Comparison of ENCODE assay signal across 27 cellular contexts in the genomic region with DNA sequence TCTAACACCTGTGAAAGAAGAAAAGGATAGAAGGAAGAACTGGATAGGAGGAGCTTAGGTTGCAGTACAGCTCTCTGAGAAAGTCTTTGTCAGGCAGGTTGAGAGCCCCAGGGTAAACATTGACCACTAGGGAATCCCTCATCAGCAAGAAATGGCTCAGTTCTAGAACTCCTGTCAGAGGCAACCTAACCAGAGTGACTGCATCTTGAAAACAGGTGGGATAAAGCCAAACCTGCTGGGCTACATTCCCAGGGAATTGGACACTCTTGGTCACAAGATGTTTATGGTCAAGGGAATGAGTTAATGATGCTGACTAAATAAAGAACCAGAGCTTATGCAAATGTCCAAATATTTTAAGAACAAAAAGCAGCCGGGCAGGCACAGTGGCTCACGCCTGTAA.
A peak's percentile ranks its signal among the peaks of the same experiment; 100 is the strongest.
DNase-seq lines count a peak whose midpoint lies in the region; FAIRE-seq and TF ChIP-seq lines count a peak whose summit lies in the region.
"Had no signal": no experiment of that assay in that cellular context is flagged by ENCODE, and none has a peak within 500 bp of the region (broad histone marks: within the 10 kb centered on the region; RNA-seq: fewer than 3 reads in every experiment).

No MANE protein-coding gene starts in this region.

- TF ChIP-seq CTCF in Caco-2 (IDR thresholded peaks at IDR 0.05; ENCODE audit: insufficient read depth in 1 of 2, low read depth in 1 of 2, low read length in 1 of 2, severe bottlenecking in 1 of 2, unreplicated experiment in 1 of 2) (no peak), H1 (IDR thresholded peaks at IDR 0.05; ENCODE audit: control extremely low read depth in 1 of 3, insufficient read depth in 1 of 3, low read depth in 1 of 3, low read length in 3 of 3) (no peak), suprapubic skin (IDR thresholded peaks at IDR 0.05) (no peak)

- TF ChIP-seq POLR2A in H1 (IDR thresholded peaks at IDR 0.05; ENCODE audit: control extremely low read depth in 1 of 2, low read depth in 2 of 2, low read length in 2 of 2): no peak
- no peak for TF ChIP-seq POLR2A in suprapubic skin (IDR thresholded peaks at IDR 0.05)

- H3K27ac ChIP-seq in HUES6 (ENCODE audit: low read depth, low read length) (peak overlapping the region; percentile 95; the same call in 1 of the 2 replicates), H1 (ENCODE audit: low read depth, low read length) (no peak overlapping the region; the same call in 1 of the 2 replicates), mesenchymal stem cell (ENCODE audit: low read length, poor library complexity, severe bottlenecking) (no peak overlapping the region), suprapubic skin (no peak overlapping the region), SJCRH30 (no peak overlapping the region)
- H3K27ac ChIP-seq: SJSA1 had no signal

- POLR2A ChIA-PET in Caco-2 (lab: Charles Lee): no interaction called here
- POLR2A ChIA-PET in H1 (lab: Charles Lee; ENCODE audit: partially characterized antibody): interaction anchor here (1.3 to 1.6 kb wide), 2 partner anchors 9 to 182 kb away, joined by 3 read pairs; no protein-coding TSS in a partner anchor

- no peak overlapping the region for H3K27ac Mint-ChIP-seq in Caco-2 (ENCODE audit: unreplicated experiment)
- H3K27ac Mint-ChIP-seq: CD8-positive, alpha-beta T cell; HFFc6 had no signal

- H3K9me3 Mint-ChIP-seq in Caco-2 (ENCODE audit: unreplicated experiment): peaks cover 37% of the 10 kb centered on the region

- H3K27me3 Mint-ChIP-seq in Caco-2 (ENCODE audit: insufficient read depth, unreplicated experiment): no peaks in the 10 kb centered on the region

- H3K18ac ChIP-seq in H1 (ENCODE audit: extremely low read depth, low read length): no peak overlapping the region
- no peak overlapping the region for H3K18ac ChIP-seq in mesenchymal stem cell (ENCODE audit: low read depth in 1 of 2, low read length in 2 of 2)

- H2BK15ac ChIP-seq in H1 (ENCODE audit: low read length): no peak overlapping the region
- no peak overlapping the region for H2BK15ac ChIP-seq in mesenchymal stem cell (ENCODE audit: low read depth, poor library complexity, severe bottlenecking)

- peak; percentile 18 to 32 for DNase-seq in Caco-2
- DNase-seq in H1 (ENCODE audit: low read depth in 1 of 2, low spot score in 2 of 2): no peak
- no peak for DNase-seq in mesenchymal stem cell
- no peak for DNase-seq in suprapubic skin (ENCODE audit: low spot score in 2 of 2)
- DNase-seq in SJCRH30: no peak
- no peak for DNase-seq in NCI-H1417 treated with DMSO at 0.1 percent for 48 hours (lab: John Stamatoyannopoulos, UW)
- DNase-seq in NCI-H526 (lab: John Stamatoyannopoulos, UW): no peak
- DNase-seq: AML-193; C1 segment of cervical spinal cord; Calu3; CD8-positive, alpha-beta T cell; DMS153; GF-D8; H7; HFFc6; KBM-7; MM.1S; NCI-H1048; NCI-H146; NCI-H2029; NCI-H524; NCI-H82 had no signal

- H3K9me3 ChIP-seq in Caco-2: peaks cover 8% of the 10 kb centered on the region; the same call in 1 of the 2 replicates
- H3K9me3 ChIP-seq in HUES6 (ENCODE audit: control insufficient read depth, insufficient read depth, low read depth, low read length): peaks cover 54% of the 10 kb centered on the region
- H3K9me3 ChIP-seq in H1 (ENCODE audit: insufficient read depth in 2 of 2, low read depth in 1 of 2, low read length in 1 of 2): peaks cover 23 to 34% of the 10 kb centered on the region in 2 experiments
- peaks cover 29% of the 10 kb centered on the region for H3K9me3 ChIP-seq in mesenchymal stem cell (ENCODE audit: control insufficient read depth, low read length)
- no peaks in the 10 kb centered on the region for H3K9me3 ChIP-seq in suprapubic skin
- H3K9me3 ChIP-seq in SJCRH30 (replicated peaks): no peaks in the 10 kb centered on the region

- no peaks in the 10 kb centered on the region for H4K20me1 ChIP-seq in H1 (replicated peaks in 1 of 2; ENCODE audit: control insufficient read depth in 1 of 2, insufficient read depth in 2 of 2, low read length in 2 of 2)

- no peak for TF ChIP-seq RAD21 in H1 (IDR thresholded peaks at IDR 0.05 in 1 of 2, conservative IDR thresholded peaks at IDR 0.05 in 1 of 2; ENCODE audit: low read depth in 2 of 2, low read length in 2 of 2)

- H3K36me3 Mint-ChIP-seq in Caco-2 (ENCODE audit: insufficient read depth, unreplicated experiment): peaks cover 6% of the 10 kb centered on the region
- H3K36me3 Mint-ChIP-seq: CD8-positive, alpha-beta T cell had no signal

- intact Hi-C loops in Caco-2 (cut with micrococcal nuclease; ENCODE audit: unreplicated experiment): no loop called here

- H3K4me2 ChIP-seq in H1 (ENCODE audit: insufficient read depth in 1 of 2, low read depth in 2 of 2, low read length in 2 of 2) (no peak overlapping the region), mesenchymal stem cell (ENCODE audit: low read length, poor library complexity, severe bottlenecking) (no peak overlapping the region)

- H3K27me3 ChIP-seq in Caco-2 (replicated peaks; ENCODE audit: control insufficient read depth, insufficient read depth, low read length): no peaks in the 10 kb centered on the region
- no peaks in the 10 kb centered on the region for H3K27me3 ChIP-seq in HUES6 (ENCODE audit: control insufficient read depth, insufficient read depth, low read length)
- no peaks in the 10 kb centered on the region for H3K27me3 ChIP-seq in H1 (replicated peaks in 1 of 4; ENCODE audit: control insufficient read depth in 3 of 4, extremely low read depth in 1 of 4, insufficient read depth in 3 of 4, low read length in 3 of 4)
- H3K27me3 ChIP-seq in mesenchymal stem cell (ENCODE audit: control insufficient read depth in 1 of 2, insufficient read depth in 1 of 2, low read length in 2 of 2): peaks cover 0 to 24% of the 10 kb centered on the region in 2 experiments
- no peaks in the 10 kb centered on the region for H3K27me3 ChIP-seq in suprapubic skin
- H3K27me3 ChIP-seq in SJCRH30: no peaks in the 10 kb centered on the region
- H3K27me3 ChIP-seq: SJSA1 had no signal

- no peak for FAIRE-seq in H1 (lab: Jason Lieb, UNC)
- FAIRE-seq: GM19239, HepG2, RCC 7860 had no signal

- no peaks in the 10 kb centered on the region for H3K79me1 ChIP-seq in H1 (ENCODE audit: low read depth, low read length)
- H3K79me1 ChIP-seq in mesenchymal stem cell (replicated peaks; ENCODE audit: low read length, poor library complexity, severe bottlenecking): no peaks in the 10 kb centered on the region

- H2BK5ac ChIP-seq in H1 (ENCODE audit: low read depth, low read length): peak overlapping the region; percentile 3; the same call in 1 of the 2 replicates
- H2BK5ac ChIP-seq in mesenchymal stem cell (ENCODE audit: low read depth, low read length, poor library complexity, severe bottlenecking): no peak overlapping the region

- no peak overlapping the region for H4K8ac ChIP-seq in H1 (ENCODE audit: extremely low read depth, insufficient read depth, low read length)
- no peak overlapping the region for H4K8ac ChIP-seq in mesenchymal stem cell (ENCODE audit: low read length)

- H3K23ac ChIP-seq in H1 (ENCODE audit: insufficient read length) (no peak overlapping the region), mesenchymal stem cell (ENCODE audit: low read length in 2 of 2) (no peak overlapping the region)

- no peaks in the 10 kb centered on the region for H3K36me3 ChIP-seq in Caco-2 (ENCODE audit: control insufficient read depth, insufficient read depth, low read length)
- H3K36me3 ChIP-seq in HUES6 (ENCODE audit: control insufficient read depth, insufficient read depth, low read length): peaks cover 5% of the 10 kb centered on the region; the same call in 1 of the 2 replicates
- H3K36me3 ChIP-seq in H1 (ENCODE audit: control insufficient read depth in 2 of 4, insufficient read depth in 4 of 4, low read length in 3 of 4): peaks cover 2 to 12% (median 3%) of the 10 kb centered on the region in 4 experiments; a peak in 4 of 8 replicates
- H3K36me3 ChIP-seq in mesenchymal stem cell (ENCODE audit: control insufficient read depth in 1 of 2, insufficient read depth in 2 of 2, low read depth in 1 of 2, low read length in 2 of 2): no peaks in the 10 kb centered on the region
- H3K36me3 ChIP-seq in suprapubic skin: no peaks in the 10 kb centered on the region
- H3K36me3 ChIP-seq in SJCRH30: no peaks in the 10 kb centered on the region
- H3K36me3 ChIP-seq: SJSA1 had no signal

- no peak overlapping the region for H3K4me3 Mint-ChIP-seq in Caco-2 (ENCODE audit: unreplicated experiment)
- H3K4me3 Mint-ChIP-seq: CD8-positive, alpha-beta T cell; HFFc6 had no signal

- H2BK20ac ChIP-seq in H1 (ENCODE audit: low read length): peak overlapping the region; percentile 75; the same call in 1 of the 2 replicates

- H3K4me1 ChIP-seq in Caco-2 (peaks cover 19% of the 10 kb centered on the region), HUES6 (ENCODE audit: control insufficient read depth, insufficient read depth, low read length) (peaks cover 23% of the 10 kb centered on the region), H1 (replicated peaks in 1 of 4; ENCODE audit: control insufficient read depth in 3 of 4, insufficient read depth in 4 of 4, low read length in 3 of 4) (peaks cover 0 to 16% (median 10%) of the 10 kb centered on the region in 4 experiments; a peak in 4 of 7 replicates), mesenchymal stem cell (ENCODE audit: control insufficient read depth, insufficient read depth, low read depth, low read length) (no peaks in the 10 kb centered on the region), suprapubic skin (no peaks in the 10 kb centered on the region), SJCRH30 (no peaks in the 10 kb centered on the region)

- H3K56ac ChIP-seq in H1 (replicated peaks; ENCODE audit: insufficient read length, low read depth, low read length): no peak overlapping the region

- no peaks in the 10 kb centered on the region for H3K79me2 ChIP-seq in H1 (ENCODE audit: control insufficient read depth in 1 of 2, insufficient read depth in 2 of 2, low read length in 2 of 2)

- no peak overlapping the region for H3K14ac ChIP-seq in H1 (ENCODE audit: insufficient read length)
- no peak overlapping the region for H3K14ac ChIP-seq in mesenchymal stem cell (ENCODE audit: low read length in 2 of 2)

- no peaks in the 10 kb centered on the region for H3K23me2 ChIP-seq in H1 (ENCODE audit: low read depth, low read length)

- peak overlapping the region; percentile 88; the same call in 1 of the 2 replicates for H2AK5ac ChIP-seq in H1 (ENCODE audit: low read depth, low read length)
- peak overlapping the region; percentile 77 for H2AK5ac ChIP-seq in mesenchymal stem cell (ENCODE audit: low read length, severe bottlenecking)

- no peak overlapping the region for H4K5ac ChIP-seq in H1 (ENCODE audit: insufficient read length, low read depth, low read length)

- BruUV-seq in Caco-2 (replicated peaks; lab: Mats Ljungman, UMichigan): no TSS peak

- TF ChIP-seq EP300 in H1 (IDR thresholded peaks at IDR 0.05; ENCODE audit: borderline replicate concordance in 1 of 2, low read depth in 2 of 2, low read length in 2 of 2) (no peak), suprapubic skin (IDR thresholded peaks at IDR 0.05) (no peak)

- 59% methylated on average over 2 of the region's 2 CpGs; no CpG with 5 or more reads in 1 of the 2 experiments for WGBS in H1 (ENCODE audit: extremely low coverage in 1 of 2, insufficient coverage in 1 of 2, insufficient read length in 1 of 2, insufficient replicate concordance in 2 of 2, low coverage in 1 of 2, low lambda C conversion rate in 2 of 2, missing lambda C conversion rate in 1 of 2), 2 experiments
- 100% methylated on average over 2 of the region's 2 CpGs for WGBS in mesenchymal stem cell
- 89% methylated on average over 2 of the region's 2 CpGs for WGBS in suprapubic skin

- peak overlapping the region; percentile 13 for H2BK120ac ChIP-seq in H1 (replicated peaks; ENCODE audit: low read depth, low read length)
- H2BK120ac ChIP-seq in mesenchymal stem cell (ENCODE audit: low read depth, low read length): no peak overlapping the region

- H4K91ac ChIP-seq in H1 (replicated peaks; ENCODE audit: insufficient read length, low read length) (no peak overlapping the region), mesenchymal stem cell (ENCODE audit: low read length) (no peak overlapping the region)

- H2BK12ac ChIP-seq in H1 (ENCODE audit: low read depth, low read length) (no peak overlapping the region), mesenchymal stem cell (ENCODE audit: low read length in 2 of 2) (no peak overlapping the region)

- no peak overlapping the region for H3K9ac ChIP-seq in HUES6 (ENCODE audit: low read length)
- H3K9ac ChIP-seq in H1 (replicated peaks in 1 of 4; ENCODE audit: extremely low read depth in 1 of 4, low read depth in 3 of 4, low read length in 3 of 4): no peak overlapping the region
- no peak overlapping the region for H3K9ac ChIP-seq in mesenchymal stem cell (ENCODE audit: low read length)

- H2AFZ ChIP-seq in H1 (ENCODE audit: low read length) (no peak overlapping the region), mesenchymal stem cell (ENCODE audit: low read depth, low read length) (no peak overlapping the region)

- peaks cover 7% of the 10 kb centered on the region for H3K4me1 Mint-ChIP-seq in Caco-2 (ENCODE audit: low read depth, unreplicated experiment)

- CTCF ChIA-PET in Caco-2 (lab: Charles Lee) (no interaction called here), H1 (lab: Charles Lee; ENCODE audit: partially characterized antibody) (interaction anchor here (1.0 kb wide), 1 partner anchor 13 kb away, joined by 3 read pairs; no protein-coding TSS in a partner anchor)

- H3K4me3 ChIP-seq in Caco-2 (ENCODE audit: low read depth, low read length) (no peak overlapping the region), HUES6 (ENCODE audit: low read depth, low read length) (peak overlapping the region; percentile 0; the same call in 1 of the 2 replicates), H1 (ENCODE audit: extremely low read depth in 1 of 4, insufficient read depth in 2 of 4, low read depth in 3 of 4, low read length in 4 of 4) (no peak overlapping the region; a peak in 1 of 8 replicates), mesenchymal stem cell (ENCODE audit: insufficient read depth in 1 of 2, low read depth in 1 of 2, low read length in 2 of 2) (no peak overlapping the region), suprapubic skin (no peak overlapping the region), SJCRH30 (no peak overlapping the region)
- H3K4me3 ChIP-seq: SJSA1 had no signal

- no peak overlapping the region for H3K4ac ChIP-seq in H1 (replicated peaks; ENCODE audit: insufficient read length, low read depth, low read length)
- no peak overlapping the region for H3K4ac ChIP-seq in mesenchymal stem cell (ENCODE audit: low read depth in 1 of 2, low read length in 2 of 2)

Comparison
In these comparisons a context has a peak if more than half of its experiments do, and no peak if none do; other contexts are left out.
1. DNase-seq: peak in Caco-2 (2 of 2); none in H1 (0 of 2), mesenchymal stem cell (single experiment), suprapubic skin (0 of 2), SJCRH30 (0 of 2), NCI-H1417 treated with DMSO at 0.1 percent for 48 hours (single experiment) and NCI-H526 (0 of 2).